ENCODE assay signal across 8 cellular contexts in genomic region chr17:2594657-2595085, GRCh38. TPM values are rescaled to one million over a fixed set of nuclear protein-coding genes. Genes with fewer than 3 reads are reported as not detected.
A peak's percentile ranks its signal among the peaks of the same experiment; 100 is the strongest.
DNase-seq lines count a peak whose midpoint lies in the region; ATAC-seq and TF ChIP-seq lines count a peak whose summit lies in the region.

No MANE protein-coding gene starts in this region.

- no peak for TF ChIP-seq CTCF in WI38 (IDR thresholded peaks at IDR 0.05; ENCODE audit: low read depth, low read length)
- TF ChIP-seq CTCF in fibroblast of the aortic adventitia (IDR thresholded peaks at IDR 0.05; ENCODE audit: insufficient read depth, low read length): no peak
- TF ChIP-seq CTCF in gastrocnemius medialis (IDR thresholded peaks at IDR 0.05 in 4 of 5, conservative IDR thresholded peaks at IDR 0.05 in 1 of 5): no peak

- peak; percentile 14 for DNase-seq in activated CD4-positive, alpha-beta T cell treated with anti-CD3 and anti-CD28 coated beads, Interleukin-2, amount 10 ng/mL, durations not matched to agents 7 days and 5 days
- DNase-seq in activated CD4-positive, alpha-beta T cell treated with anti-CD3 and anti-CD28 coated beads for 48 hours: no peak
- DNase-seq in fibroblast of the aortic adventitia (ENCODE audit: low read depth) (no peak), gastrocnemius medialis (no peak)

- H3K27me3 Mint-ChIP-seq in activated CD4-positive, alpha-beta T cell treated with anti-CD3 and anti-CD28 coated beads, Interleukin-2, amount 10 ng/mL, durations not matched to agents 7 days and 5 days: no peaks in the 10 kb centered on the region

- H3K36me3 ChIP-seq in gastrocnemius medialis: no peaks in the 10 kb centered on the region

- H3K9me3 Mint-ChIP-seq in activated CD4-positive, alpha-beta T cell treated with anti-CD3 and anti-CD28 coated beads, Interleukin-2, amount 10 ng/mL, durations not matched to agents 7 days and 5 days: no peaks in the 10 kb centered on the region

- POLR2A ChIA-PET in activated CD4-positive, alpha-beta T cell treated with anti-CD3 and anti-CD28 coated beads, Interleukin-2, amount 10 ng/mL, durations not matched to agents 7 days and 5 days (lab: Charles Lee): no interaction called here

- H3K36me3 Mint-ChIP-seq in activated CD4-positive, alpha-beta T cell treated with anti-CD3 and anti-CD28 coated beads, Interleukin-2, amount 10 ng/mL, durations not matched to agents 7 days and 5 days (ENCODE audit: low read depth): peaks cover 15% of the 10 kb centered on the region

- CTCF ChIA-PET in activated CD4-positive, alpha-beta T cell treated with anti-CD3 and anti-CD28 coated beads, Interleukin-2, amount 10 ng/mL, durations not matched to agents 7 days and 5 days (lab: Charles Lee): interaction anchor here (0.6 kb wide), 1 partner anchor 12 kb away, joined by 3 read pairs; no protein-coding TSS in a partner anchor

- H3K27ac ChIP-seq in gastrocnemius medialis: peak overlapping the region; percentile 97 to 100 (median 98)

- no peaks in the 10 kb centered on the region for H3K27me3 ChIP-seq in gastrocnemius medialis

- H3K27ac Mint-ChIP-seq in activated CD4-positive, alpha-beta T cell treated with anti-CD3 and anti-CD28 coated beads, Interleukin-2, amount 10 ng/mL, durations not matched to agents 7 days and 5 days: peak overlapping the region; percentile 95

- no peak for TF ChIP-seq POLR2A in gastrocnemius medialis (IDR thresholded peaks at IDR 0.05)

- in situ Hi-C loops in gastrocnemius medialis (cut with MboI; ENCODE audit: low sequenced_read_pairs in 4 of 4): loop anchor here in 2 of 4 donors (10.0 kb wide), 2 partner anchors 80 to 120 kb away; partner anchors contain the start of gene CLUH (in 2 of the 2)

- peak overlapping the region; percentile 97 for H3K4me3 Mint-ChIP-seq in activated CD4-positive, alpha-beta T cell treated with anti-CD3 and anti-CD28 coated beads, Interleukin-2, amount 10 ng/mL, durations not matched to agents 7 days and 5 days

- peaks cover 41 to 50% of the 10 kb centered on the region in 2 donors for H3K4me1 ChIP-seq in gastrocnemius medialis

- H3K9me3 ChIP-seq in gastrocnemius medialis: no peaks in the 10 kb centered on the region

- peak overlapping the region; percentile 96 for H3K4me3 ChIP-seq in WI38 (ENCODE audit: low read depth, low read length)
- peak overlapping the region; percentile 84 for H3K4me3 ChIP-seq in fibroblast of the aortic adventitia (ENCODE audit: low read depth, low read length)
- peak overlapping the region; percentile 91 to 99 (median 97) for H3K4me3 ChIP-seq in gastrocnemius medialis

- intact Hi-C loops in gastrocnemius medialis (cut with DNase I; ENCODE audit: low total_unique reads): loop anchor here (1.0 to 10.0 kb wide), 3 partner anchors 93 to 190 kb away; partner anchors contain the start of gene MNT

- ATAC-seq in gastrocnemius medialis (no peak), GM21367 (IDR thresholded peaks at IDR 0.05; ENCODE audit: unreplicated experiment) (no peak), GM19035 (IDR thresholded peaks at IDR 0.05; ENCODE audit: unreplicated experiment) (no peak), HG03565 (IDR thresholded peaks at IDR 0.05; ENCODE audit: unreplicated experiment) (no peak)

- peaks cover 40% of the 10 kb centered on the region for H3K4me1 Mint-ChIP-seq in activated CD4-positive, alpha-beta T cell treated with anti-CD3 and anti-CD28 coated beads, Interleukin-2, amount 10 ng/mL, durations not matched to agents 7 days and 5 days

RNA-seq across cellular contexts. Expression of gene PAFAH1B1, which starts 1.2 kb away (rescaled TPM):
- 100 to 1,000 TPM; 165 to 169 TPM for total RNA-seq in activated CD4-positive, alpha-beta T cell treated with anti-CD3 and anti-CD28 coated beads, Interleukin-2, amount 10 ng/mL, durations not matched to agents 7 days and 5 days
- total RNA-seq in fibroblast of the aortic adventitia (ENCODE audit: low replicate concordance) (81.0 and 131 TPM in 2 replicates), gastrocnemius medialis (100 to 1,000 TPM in 3 of 4 donors, 10 to 100 TPM in 1; 99.2 to 106 (median 105) TPM)
